ENCODE assay signal across 1 cellular context in genomic region chr2:223123859-223124610, GRCh38.
TF ChIP-seq lines count a peak whose summit lies in the region.

No MANE protein-coding gene starts in this region.

TF ChIP-seq in SK-N-SH treated with all-trans-retinoic acid at 6 μM for 48 hours, 23 proteins besides CTCF, POLR2A, EP300 and RAD21 (continued from another document):
- TF ChIP-seq CSRNP3 (CRISPR knock-in tag; IDR thresholded peaks at IDR 0.05) = no peak
- TF ChIP-seq TCF4 (CRISPR knock-in tag; IDR thresholded peaks at IDR 0.05; ENCODE audit: borderline replicate concordance) = no peak
- TF ChIP-seq GLIS3 (CRISPR knock-in tag; IDR thresholded peaks at IDR 0.05) = no peak
- no peak for TF ChIP-seq POU6F1 (CRISPR knock-in tag; IDR thresholded peaks at IDR 0.05; ENCODE audit: borderline replicate concordance, low read depth)
- no peak for TF ChIP-seq ZC3H10 (CRISPR knock-in tag; IDR thresholded peaks at IDR 0.05)
- TF ChIP-seq ZNF565 (CRISPR knock-in tag; conservative IDR thresholded peaks at IDR 0.05; ENCODE audit: low read depth) = no peak
- no peak for TF ChIP-seq BACH2 (CRISPR knock-in tag; IDR thresholded peaks at IDR 0.05; ENCODE audit: borderline replicate concordance)
